11 cellular contexts compared by ENCODE assay signal in genomic region chr19:15294591-15294990, GRCh38. TPM values are rescaled to one million over a fixed set of nuclear protein-coding genes. Genes with fewer than 3 reads are reported as not detected.
DNase-seq lines count a peak whose midpoint lies in the region; ATAC-seq and TF ChIP-seq lines count a peak whose summit lies in the region.
"Had no signal": no experiment of that assay in that cellular context is flagged by ENCODE, and none has a peak within 500 bp of the region (broad histone marks: within the 10 kb centered on the region; RNA-seq: fewer than 3 reads in every experiment).

No MANE protein-coding gene starts in this region.

- TF ChIP-seq CTCF in CD4-positive, alpha-beta T cell (IDR thresholded peaks at IDR 0.05), result no peak
- TF ChIP-seq CTCF in IMR-90 (conservative IDR thresholded peaks at IDR 0.05; ENCODE audit: low read depth, low read length), result no peak
- TF ChIP-seq CTCF in nephron progenitor cell (IDR thresholded peaks at IDR 0.05), result no peak
- no peak for TF ChIP-seq CTCF in psoas muscle (IDR thresholded peaks at IDR 0.05)

- H4K5ac ChIP-seq in IMR-90 (ENCODE audit: low read depth, low read length), result no peak overlapping the region; the same call in 1 of the 2 replicates

- no TSS peak for BruUV-seq in IMR-90 (replicated peaks; lab: Mats Ljungman, UMichigan)

- peak overlapping the region; percentile 78 for H3K4me2 ChIP-seq in IMR-90 (ENCODE audit: low read depth, low read length)

- no peak overlapping the region for H2AK9ac ChIP-seq in IMR-90 (replicated peaks; ENCODE audit: low read depth, low read length, poor library complexity)

- in situ Hi-C loops in IMR-90 (cut with MboI; ENCODE audit: low sequenced_read_pairs), result no loop called here

- TF ChIP-seq POLR2A in IMR-90 (IDR thresholded peaks at IDR 0.05; ENCODE audit: low read depth, low read length), result no peak

- H3K9me1 ChIP-seq in IMR-90 (ENCODE audit: insufficient read depth, low read length), result peaks cover 63% of the 10 kb centered on the region

- H3K9me3 Mint-ChIP-seq in CD4-positive, alpha-beta T cell, result no peaks in the 10 kb centered on the region
- H3K9me3 Mint-ChIP-seq in central memory CD8-positive, alpha-beta T cell, result no peaks in the 10 kb centered on the region
- H3K9me3 Mint-ChIP-seq in nephron progenitor cell, result peaks cover 2% of the 10 kb centered on the region

- H3K27ac ChIP-seq in CD4-positive, alpha-beta T cell (ENCODE audit: low read depth, low read length), result no peak overlapping the region
- no peak overlapping the region; the same call in 1 of the 2 replicates for H3K27ac ChIP-seq in IMR-90 (ENCODE audit: insufficient read depth, low read length)
- no peak overlapping the region for H3K27ac ChIP-seq in psoas muscle

- H3K36me3 ChIP-seq in IMR-90 (ENCODE audit: control insufficient read depth, insufficient read depth, low read length) (peaks cover 1% of the 10 kb centered on the region; the same call in 1 of the 2 replicates), psoas muscle (ENCODE audit: insufficient read depth in 1 of 2, low read depth in 1 of 2) (no peaks in the 10 kb centered on the region)

- H3K18ac ChIP-seq in IMR-90 (ENCODE audit: low read depth, low read length), result peak overlapping the region; percentile 68

- TF ChIP-seq RAD21 in IMR-90 (IDR thresholded peaks at IDR 0.05; ENCODE audit: low read length), result no peak

- CTCF ChIA-PET in CD4-positive, alpha-beta T cell (lab: Charles Lee), result interaction anchor here (1.0 kb wide), 1 partner anchor 21 kb away, joined by 3 read pairs; no protein-coding TSS in a partner anchor
- CTCF ChIA-PET in IMR-90 (lab: Yijun Ruan, JAX), result no interaction called here

- no peak overlapping the region for H2AFZ ChIP-seq in IMR-90 (replicated peaks; ENCODE audit: low read length, poor library complexity)

- peaks cover 99% of the 10 kb centered on the region for H3K4me1 Mint-ChIP-seq in CD4-positive, alpha-beta T cell (ENCODE audit: low read depth)
- H3K4me1 Mint-ChIP-seq in central memory CD8-positive, alpha-beta T cell, result peaks cover 94% of the 10 kb centered on the region
- peaks cover 85% of the 10 kb centered on the region for H3K4me1 Mint-ChIP-seq in nephron progenitor cell

- no peaks in the 10 kb centered on the region for H3K27me3 ChIP-seq in CD4-positive, alpha-beta T cell (ENCODE audit: control insufficient read depth, insufficient read depth, low read length)
- H3K27me3 ChIP-seq in IMR-90 (ENCODE audit: control insufficient read depth, insufficient read depth, low read length), result no peaks in the 10 kb centered on the region
- no peaks in the 10 kb centered on the region for H3K27me3 ChIP-seq in psoas muscle (ENCODE audit: insufficient read depth in 3 of 3, low read length in 2 of 3)

- H4K8ac ChIP-seq in IMR-90 (ENCODE audit: low read depth in 2 of 2, low read length in 2 of 2), result 0 out of 4 replicates have a peak overlapping the region, but pooled peaks of 1 of the 2 experiments have one; percentile 14

- H3K4me3 Mint-ChIP-seq in CD4-positive, alpha-beta T cell, result peak overlapping the region; percentile 42
- H3K4me3 Mint-ChIP-seq in central memory CD8-positive, alpha-beta T cell, result peak overlapping the region; percentile 23
- no peak overlapping the region for H3K4me3 Mint-ChIP-seq in nephron progenitor cell

- peaks cover 3 to 91% of the 10 kb centered on the region in 2 experiments; a peak in 3 of 4 replicates for H3K79me1 ChIP-seq in IMR-90 (ENCODE audit: low read depth in 1 of 2, low read length in 2 of 2)

- peak overlapping the region; percentile 66; the same call in 1 of the 2 replicates for H3K23ac ChIP-seq in IMR-90 (ENCODE audit: low read depth, low read length)

- H3K56ac ChIP-seq in IMR-90 (ENCODE audit: extremely low read depth, insufficient read depth, low read length), result no peak overlapping the region

- H2BK15ac ChIP-seq in IMR-90 (ENCODE audit: low read depth, low read length), result no peak overlapping the region; the same call in 2 of the 3 replicates

- no peak overlapping the region for H2AK5ac ChIP-seq in IMR-90 (ENCODE audit: low read depth, low read length)

- WGBS in IMR-90 (ENCODE audit: extremely low coverage in 2 of 2, insufficient read length in 1 of 2), 2 experiments, result 57% methylated on average over 1 of the region's 5 CpGs; no CpG with 5 or more reads in 1 of the 2 experiments
- WGBS in psoas muscle, 3 donors, result 40 to 46% (median 42%) methylated on average over 5 of the region's 5 CpGs

- H3K9me3 ChIP-seq in CD4-positive, alpha-beta T cell (ENCODE audit: control insufficient read depth, low read length), result no peaks in the 10 kb centered on the region
- no peaks in the 10 kb centered on the region for H3K9me3 ChIP-seq in IMR-90 (ENCODE audit: control insufficient read depth, insufficient read depth, low read length)
- no peaks in the 10 kb centered on the region for H3K9me3 ChIP-seq in psoas muscle

- no peak for ATAC-seq in CD4-positive, alpha-beta T cell (ENCODE audit: poor library complexity)
- ATAC-seq in IMR-90 (ENCODE audit: low read depth) (no peak), psoas muscle (no peak), HG02759 (IDR thresholded peaks at IDR 0.05; ENCODE audit: unreplicated experiment) (no peak), GM21360 (IDR thresholded peaks at IDR 0.05; ENCODE audit: unreplicated experiment) (no peak)
- no peak for ATAC-seq in central memory CD8-positive, alpha-beta T cell (replicated peaks; ENCODE audit: extremely low read depth, poor library complexity, severe bottlenecking)

- 0 out of 2 replicates have a peak overlapping the region, but pooled peaks have one; percentile 8 for H3K4ac ChIP-seq in IMR-90 (ENCODE audit: low read depth, low read length)

- peaks cover 60% of the 10 kb centered on the region for H3K4me1 ChIP-seq in IMR-90 (ENCODE audit: control insufficient read depth, insufficient read depth, low read length)
- H3K4me1 ChIP-seq in psoas muscle, result peaks cover 99% of the 10 kb centered on the region

- peak overlapping the region; percentile 73 for H3K27ac Mint-ChIP-seq in CD4-positive, alpha-beta T cell
- no peak overlapping the region for H3K27ac Mint-ChIP-seq in central memory CD8-positive, alpha-beta T cell (ENCODE audit: low read depth)
- H3K27ac Mint-ChIP-seq in nephron progenitor cell, result peak overlapping the region; percentile 11

- peak overlapping the region; percentile 10; the same call in 1 of the 2 replicates for H3K14ac ChIP-seq in IMR-90 (replicated peaks; ENCODE audit: low read depth, low read length)

- peaks cover 99% of the 10 kb centered on the region for H4K20me1 ChIP-seq in IMR-90 (ENCODE audit: insufficient read depth, low read length)

- dilution Hi-C loops in IMR-90 (cut with HindIII; ENCODE audit: low sequenced_read_pairs, unreplicated experiment), result no loop called here

- H4K91ac ChIP-seq in IMR-90 (ENCODE audit: insufficient read depth, low read depth, low read length), result no peak overlapping the region

- H2BK5ac ChIP-seq in IMR-90 (ENCODE audit: low read depth, low read length, poor library complexity, severe bottlenecking), result no peak overlapping the region

- peak overlapping the region; percentile 12; the same call in 1 of the 2 replicates for H2BK120ac ChIP-seq in IMR-90 (ENCODE audit: low read depth, low read length)

- H3K36me3 Mint-ChIP-seq in CD4-positive, alpha-beta T cell (ENCODE audit: low read depth), result peaks cover 19% of the 10 kb centered on the region
- peaks cover 9% of the 10 kb centered on the region for H3K36me3 Mint-ChIP-seq in central memory CD8-positive, alpha-beta T cell (ENCODE audit: insufficient read depth)
- peaks cover 12% of the 10 kb centered on the region for H3K36me3 Mint-ChIP-seq in nephron progenitor cell (ENCODE audit: low read depth)

- no peak overlapping the region for H2BK20ac ChIP-seq in IMR-90 (ENCODE audit: low read depth, low read length)

- no peaks in the 10 kb centered on the region for H3K27me3 Mint-ChIP-seq in CD4-positive, alpha-beta T cell
- H3K27me3 Mint-ChIP-seq in central memory CD8-positive, alpha-beta T cell, result no peaks in the 10 kb centered on the region
- H3K27me3 Mint-ChIP-seq in nephron progenitor cell (ENCODE audit: low read depth, poor library complexity), result no peaks in the 10 kb centered on the region

- no peak overlapping the region for H3K9ac ChIP-seq in IMR-90 (ENCODE audit: low read depth, low read length)

- intact Hi-C loops in CD4-positive, alpha-beta T cell (cut with DNase I, micrococcal nuclease), result no loop called here
- intact Hi-C loops in IMR-90 (cut with micrococcal nuclease), result loop anchor here (5.0 kb wide), 1 partner anchor 33 kb away; no protein-coding TSS in a partner anchor
- intact Hi-C loops in psoas muscle (cut with DNase I), result no loop called here

- POLR2A ChIA-PET in CD4-positive, alpha-beta T cell (lab: Charles Lee), result interaction anchor here (1.3 to 3.7 kb wide), 2 partner anchors 12 to 84 kb away, joined by 3 to 19 read pairs; partner anchors contain the start of gene AKAP8
- POLR2A ChIA-PET in IMR-90 (lab: Charles Lee; ENCODE audit: unreplicated experiment), result no interaction called here

- DNase-seq in CD4-positive, alpha-beta T cell, result no peak
- DNase-seq in IMR-90 (no peak), nephron progenitor cell (no peak), psoas muscle (no peak), GM19238 (ENCODE audit: insufficient read length, low spot score) (no peak)
- no peak for DNase-seq in central memory CD8-positive, alpha-beta T cell (ENCODE audit: low spot score in 2 of 2)
- DNase-seq: activated effector memory CD4-positive, alpha-beta T cell treated with Interleukin-2 at 50 U/mL for 16 hours; NCI-H526; T1000 had no signal

- H3K4me3 ChIP-seq in IMR-90 (ENCODE audit: insufficient read depth, low read depth, low read length) (no peak overlapping the region), psoas muscle (no peak overlapping the region)

TF ChIP-seq in IMR-90, 13 proteins besides CTCF, POLR2A, EP300 and RAD21 (continues in another document):
- TF ChIP-seq USF2 (IDR thresholded peaks at IDR 0.05; ENCODE audit: low read depth, low read length) (no peak), RFX5 (IDR thresholded peaks at IDR 0.05; ENCODE audit: low read depth, low read length) (no peak)

RNA-seq across cellular contexts. Expression of gene BRD4, which starts 37.7 kb away (rescaled TPM):
- total RNA-seq in CD4-positive, alpha-beta T cell, result 100 to 1,000 TPM; 101 to 102 TPM
- 7.0 and 7.2 TPM in 2 replicates for total RNA-seq in IMR-90 (2012; rRNA removed)
- polyA plus RNA-seq in IMR-90 (2012; rRNA removed), result 19.9 and 21.1 TPM in 2 replicates
- polyA plus RNA-seq in IMR-90 (2012; cell fraction: cytosol; rRNA removed), result 9.0 and 15.0 TPM in 2 replicates
- 29.5 and 41.2 TPM in 2 replicates for polyA plus RNA-seq in IMR-90 (2012; cell fraction: nucleus; rRNA removed; ENCODE audit: low replicate concordance)
- total RNA-seq in psoas muscle, result 100 to 1,000 TPM in 2 of 4 donors, 10 to 100 TPM in 2; 65.3 to 120 (median 101) TPM
- 100 to 1,000 TPM in 1 of 3 donors, 10 to 100 TPM in 2; 42.6 to 107 (median 45.6) TPM for polyA plus RNA-seq in psoas muscle
